In the genomic region with DNA sequence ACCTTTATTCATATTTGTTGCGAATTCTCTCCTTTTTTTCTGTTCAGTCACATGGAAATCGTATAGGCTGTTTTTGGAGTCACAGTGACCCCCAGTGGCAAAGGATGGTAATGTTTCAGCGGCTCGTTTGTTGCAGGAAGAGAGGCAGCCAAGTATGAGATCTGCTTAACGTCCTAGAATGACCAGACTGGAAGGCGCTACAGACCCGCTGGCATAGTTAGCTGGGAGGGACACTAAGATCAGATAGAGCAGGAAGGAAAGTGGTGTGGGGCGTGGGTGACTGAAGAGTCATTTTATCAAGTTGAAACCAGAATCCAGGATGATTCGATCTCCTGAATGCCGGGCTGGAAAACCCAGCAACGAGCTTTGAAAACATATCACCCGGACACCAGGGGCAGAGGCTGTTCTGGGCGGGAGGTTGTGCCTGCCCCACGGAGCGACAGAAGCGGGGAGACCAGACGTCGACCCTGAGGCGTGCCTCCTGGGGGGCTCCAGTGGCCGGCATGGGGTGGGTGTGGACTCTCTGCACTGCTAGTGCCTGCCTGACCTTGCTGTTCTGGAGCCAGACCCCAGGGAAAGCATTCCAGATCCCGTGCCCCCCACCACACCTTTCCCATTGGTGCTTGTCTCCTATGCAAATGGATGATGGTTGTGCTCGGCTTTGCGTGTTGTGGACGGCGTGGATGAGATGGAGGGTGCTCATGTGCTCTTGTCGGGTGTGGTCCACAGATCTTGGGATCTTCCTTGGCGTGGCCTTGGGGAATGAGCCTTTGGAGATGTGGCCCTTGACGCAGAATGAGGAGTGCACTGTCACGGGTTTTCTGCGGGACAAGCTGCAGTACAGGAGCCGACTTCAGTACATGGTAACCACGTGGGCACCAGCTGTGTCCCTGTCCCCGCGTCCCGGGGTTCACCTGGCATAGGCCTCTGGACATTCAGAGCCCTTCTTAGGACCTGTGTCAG, we compare ENCODE assay signal across 8 cellular contexts. TPM values are rescaled to one million over a fixed set of nuclear protein-coding genes. Genes with fewer than 3 reads are reported as not detected.
DNase-seq lines count a peak whose midpoint lies in the region; ATAC-seq and TF ChIP-seq lines count a peak whose summit lies in the region.

No MANE protein-coding gene starts in this region.

- peak; percentile 67 for ATAC-seq in HG03139 (IDR thresholded peaks at IDR 0.05; ENCODE audit: unreplicated experiment)
- ATAC-seq in activated CD8-positive, alpha-beta T cell treated with anti-CD3 and anti-CD28 coated beads for 36 hours, result peak; percentile 92
- ATAC-seq in memory B cell (ENCODE audit: low read depth), result peak; percentile 78
- ATAC-seq in HG02610 (IDR thresholded peaks at IDR 0.05; ENCODE audit: unreplicated experiment), result no peak

- no peaks in the 10 kb centered on the region for H3K9me3 Mint-ChIP-seq in activated CD8-positive, alpha-beta T cell treated with anti-CD3 and anti-CD28 coated beads for 36 hours
- H3K9me3 Mint-ChIP-seq in memory B cell, result no peaks in the 10 kb centered on the region

- H3K27me3 Mint-ChIP-seq in activated CD8-positive, alpha-beta T cell treated with anti-CD3 and anti-CD28 coated beads for 36 hours, result no peaks in the 10 kb centered on the region
- peaks cover 5% of the 10 kb centered on the region for H3K27me3 Mint-ChIP-seq in memory B cell

- POLR2A ChIA-PET in activated CD8-positive, alpha-beta T cell treated with anti-CD3 and anti-CD28 coated beads for 36 hours (lab: Charles Lee), result interaction anchor here (0.7 kb wide), 1 partner anchor 317 kb away, joined by 4 read pairs; no protein-coding TSS in a partner anchor

- intact Hi-C loops in activated CD8-positive, alpha-beta T cell treated with anti-CD3 and anti-CD28 coated beads for 36 hours (cut with micrococcal nuclease), result no loop called here

- CTCF ChIA-PET in activated CD8-positive, alpha-beta T cell treated with anti-CD3 and anti-CD28 coated beads for 36 hours (lab: Charles Lee), result interaction anchor here (0.6 to 4.2 kb wide), 34 partner anchors 9 to 858 kb away, joined by 3 to 23 read pairs (median 4); no protein-coding TSS in a partner anchor

- DNase-seq in DMS 273 (lab: John Stamatoyannopoulos, UW; ENCODE audit: unreplicated experiment), result peak; percentile 87
- DNase-seq in NCI-H82 treated with DMSO at 0.1 percent for 48 hours (lab: John Stamatoyannopoulos, UW; ENCODE audit: unreplicated experiment), result peak; percentile 73
- DNase-seq in activated CD8-positive, alpha-beta T cell treated with anti-CD3 and anti-CD28 coated beads for 36 hours, result peak; percentile 87
- peak; percentile 63 for DNase-seq in effector CD8-positive, alpha-beta T cell (lab: John Stamatoyannopoulos, UW)
- DNase-seq in memory B cell (ENCODE audit: low spot score in 2 of 2), result peak; percentile 78 to 89
- peak; percentile 59 for DNase-seq in stimulated activated CD8-positive, alpha-beta memory T cell treated with anti-CD3 and anti-CD28 coated beads, Interleukin-12 subunit alpha, Interleukin-12 subunit beta, amount 100 ng/mL, for 1 hour (ENCODE audit: low read depth)

- peaks cover 4% of the 10 kb centered on the region for H3K4me1 Mint-ChIP-seq in activated CD8-positive, alpha-beta T cell treated with anti-CD3 and anti-CD28 coated beads for 36 hours (ENCODE audit: low read depth)
- peaks cover 4% of the 10 kb centered on the region for H3K4me1 Mint-ChIP-seq in memory B cell

- peak; percentile 94 for TF ChIP-seq CTCF in activated CD8-positive, alpha-beta T cell treated with anti-CD3 and anti-CD28 coated beads for 36 hours (IDR thresholded peaks at IDR 0.05)

- no peak overlapping the region for H3K27ac Mint-ChIP-seq in activated CD8-positive, alpha-beta T cell treated with anti-CD3 and anti-CD28 coated beads for 36 hours
- no peak overlapping the region for H3K27ac Mint-ChIP-seq in memory B cell

- H3K36me3 Mint-ChIP-seq in activated CD8-positive, alpha-beta T cell treated with anti-CD3 and anti-CD28 coated beads for 36 hours (ENCODE audit: low read depth), result no peaks in the 10 kb centered on the region
- H3K36me3 Mint-ChIP-seq in memory B cell, result no peaks in the 10 kb centered on the region

- no peak overlapping the region for H3K4me3 Mint-ChIP-seq in activated CD8-positive, alpha-beta T cell treated with anti-CD3 and anti-CD28 coated beads for 36 hours
- peak overlapping the region; percentile 58 for H3K4me3 Mint-ChIP-seq in memory B cell

RNA-seq across cellular contexts. Expression of a gene that starts 7.7 kb away (rescaled TPM):
- total RNA-seq in activated CD8-positive, alpha-beta T cell treated with anti-CD3 and anti-CD28 coated beads for 36 hours, result not detected

RNA-seq across cellular contexts. Expression of a gene that starts 31.8 kb away (rescaled TPM):
- 1 to 10 TPM; 4.4 to 4.6 TPM for total RNA-seq in activated CD8-positive, alpha-beta T cell treated with anti-CD3 and anti-CD28 coated beads for 36 hours
